In the genomic region with DNA sequence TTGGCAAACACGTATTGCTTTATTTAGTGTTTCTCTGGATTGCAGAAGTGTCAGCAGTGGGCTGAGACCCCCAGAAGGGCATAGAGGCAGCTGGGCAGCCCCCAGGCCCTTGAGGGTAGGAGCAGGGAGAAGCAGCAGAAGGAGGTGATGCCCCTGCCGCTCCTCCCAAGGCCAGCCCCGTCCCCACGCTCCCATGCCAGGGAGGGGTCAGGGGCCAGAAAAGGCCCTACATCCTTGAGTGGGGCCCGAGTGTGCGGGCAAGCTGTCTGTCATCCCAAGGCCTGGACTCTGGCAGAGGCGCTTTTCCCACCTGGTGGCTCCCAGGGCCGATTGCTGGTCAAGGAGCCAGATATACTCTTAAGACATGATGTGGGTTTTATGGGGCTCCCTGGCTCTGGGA, we compare ENCODE assay signal across 25 cellular contexts.
"Had no signal": no experiment of that assay in that cellular context is flagged by ENCODE, and none has a peak within 500 bp of the region (broad histone marks: within the 10 kb centered on the region; RNA-seq: fewer than 3 reads in every experiment).

No MANE protein-coding gene starts in this region.

- H3K9me3 Mint-ChIP-seq: activated T-cell treated with anti-CD3 and anti-CD28 coated beads, Interleukin-2, amount 50 U/mL, for 72 hours; mesothelial cell of epicardium; naive B cell; neural progenitor cell; T-helper 2 cell treated with Interferon-gamma antibody and Interleukin-4, amounts not matched to agents 5 μg/mL and 100 μg/mL, for 36 hours had no signal

- H3K4me2 ChIP-seq: neural progenitor cell had no signal

- DNase-seq: activated CD4-positive, alpha-beta T cell treated with anti-CD3 and anti-CD28 coated beads for 36 hours; activated CD4-positive, CD25-positive, alpha-beta regulatory T cell; activated CD8-positive, alpha-beta memory T cell treated with anti-CD3 and anti-CD28 coated beads, Interleukin-2, amount 10 ng/mL, durations not matched to agents 7 days and 5 days; activated CD8-positive, alpha-beta T cell treated with anti-CD3 and anti-CD28 coated beads, Interleukin-2, amount 10 ng/mL, durations not matched to agents 7 days and 5 days; activated naive CD4-positive, alpha-beta T cell; activated naive CD8-positive, alpha-beta T cell treated with anti-CD3 and anti-CD28 coated beads for 36 hours; activated T-cell treated with anti-CD3 and anti-CD28 coated beads, Interleukin-2, amount 50 U/mL, for 72 hours; adrenal gland; aorta; body of pancreas; effector CD8-positive, alpha-beta T cell; erythroblast; gastrocnemius medialis; glutamatergic neuron; islet precursor cell; naive B cell; right lobe of liver; stimulated activated CD4-positive, alpha-beta T cell treated with anti-CD3 and anti-CD28 coated beads, Interleukin-2, amount 100 ng/mL, for 48 hours; stimulated activated naive CD8-positive, alpha-beta T cell treated with anti-CD3 and anti-CD28 coated beads, Interleukin-15, Interleukin-2, amounts not matched to agents 100 U/mL and 50 U/mL, for 24 hours; testis; upper lobe of left lung had no signal

- H3K4me3 Mint-ChIP-seq: activated CD4-positive, alpha-beta T cell treated with anti-CD3 and anti-CD28 coated beads for 36 hours; activated CD8-positive, alpha-beta memory T cell treated with anti-CD3 and anti-CD28 coated beads, Interleukin-2, amount 10 ng/mL, durations not matched to agents 7 days and 5 days; activated CD8-positive, alpha-beta T cell treated with anti-CD3 and anti-CD28 coated beads, Interleukin-2, amount 10 ng/mL, durations not matched to agents 7 days and 5 days; activated naive CD8-positive, alpha-beta T cell treated with anti-CD3 and anti-CD28 coated beads for 36 hours; activated T-cell treated with anti-CD3 and anti-CD28 coated beads, Interleukin-2, amount 50 U/mL, for 72 hours; mesothelial cell of epicardium; neural progenitor cell; T-helper 2 cell treated with Interferon-gamma antibody and Interleukin-4, amounts not matched to agents 5 μg/mL and 100 μg/mL, for 36 hours had no signal

- H3K27me3 ChIP-seq: adrenal gland, body of pancreas, gastrocnemius medialis, neural progenitor cell, right lobe of liver, testis, upper lobe of left lung, vagina had no signal

- H3K27ac ChIP-seq: neural progenitor cell, testis, vagina had no signal

- ATAC-seq: body of pancreas, gastrocnemius medialis, right lobe of liver had no signal

- H3K4me1 ChIP-seq: neural progenitor cell, testis had no signal

- H3K9ac ChIP-seq: neural progenitor cell had no signal

- H3K36me3 ChIP-seq: neural progenitor cell had no signal

- H3K4me3 ChIP-seq: adrenal gland, body of pancreas, gastrocnemius medialis, neural progenitor cell, right lobe of liver, testis, upper lobe of left lung, vagina had no signal

- H3K27ac Mint-ChIP-seq: activated CD4-positive, alpha-beta T cell treated with anti-CD3 and anti-CD28 coated beads for 36 hours; activated CD8-positive, alpha-beta T cell treated with anti-CD3 and anti-CD28 coated beads, Interleukin-2, amount 10 ng/mL, durations not matched to agents 7 days and 5 days; activated naive CD8-positive, alpha-beta T cell treated with anti-CD3 and anti-CD28 coated beads for 36 hours; mesothelial cell of epicardium; T-helper 2 cell treated with Interferon-gamma antibody and Interleukin-4, amounts not matched to agents 5 μg/mL and 100 μg/mL, for 36 hours had no signal

- H3K9me3 ChIP-seq: adrenal gland, body of pancreas, gastrocnemius medialis, right lobe of liver, testis, upper lobe of left lung, vagina had no signal
